Comparison of ENCODE assay signal across 17 cellular contexts in the genomic region with DNA sequence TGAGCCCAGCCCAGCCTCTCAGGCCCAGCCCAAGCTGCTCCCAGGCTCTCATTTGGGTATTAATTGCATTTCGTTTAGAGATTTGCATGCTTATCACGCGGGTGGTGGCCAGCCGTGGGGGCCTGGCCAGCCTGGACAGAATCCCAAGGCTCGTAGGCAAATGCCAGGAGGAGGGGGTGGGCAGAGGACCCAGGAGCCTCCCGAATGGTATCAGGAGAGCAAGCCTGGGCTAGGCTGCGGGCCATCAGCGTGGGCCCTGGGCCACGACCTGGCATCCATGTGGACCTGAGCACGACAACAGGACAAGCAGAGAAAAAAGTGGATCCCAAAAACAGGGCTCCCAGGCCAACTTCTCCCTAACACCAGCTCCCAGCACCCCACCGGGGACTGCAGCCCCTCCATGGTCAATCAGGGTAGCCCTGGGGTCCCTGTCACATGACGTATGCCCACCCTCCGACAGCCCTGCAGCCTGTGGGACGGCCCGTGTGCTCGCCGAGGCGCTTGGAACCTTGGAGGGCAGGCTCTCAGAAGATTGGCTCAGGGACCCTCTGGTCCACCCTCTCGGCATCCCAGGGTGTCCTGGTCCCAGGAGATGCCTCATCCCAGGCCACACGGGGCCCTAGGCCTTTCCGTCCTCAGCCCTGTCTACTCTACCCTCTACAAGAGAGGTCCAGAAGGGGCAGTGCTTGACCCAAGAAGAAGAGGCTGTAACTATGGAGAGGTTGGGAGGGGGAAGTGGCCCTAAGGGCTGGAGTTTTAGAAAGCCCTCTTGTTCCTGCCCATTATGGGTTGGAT. TPM values are rescaled to one million over a fixed set of nuclear protein-coding genes. Genes with fewer than 3 reads are reported as not detected.
"Had no signal": no experiment of that assay in that cellular context is flagged by ENCODE, and none has a peak within 500 bp of the region (broad histone marks: within the 10 kb centered on the region; RNA-seq: fewer than 3 reads in every experiment).

No MANE protein-coding gene starts in this region.

- H3K4me3 ChIP-seq: ascending aorta, tibial nerve, uterus had no signal

- H3K9me3 ChIP-seq: ascending aorta, neutrophil, tibial nerve, uterus had no signal

- DNase-seq: activated CD4-positive, alpha-beta memory T cell treated with anti-CD3 and anti-CD28 coated beads for 36 hours; activated CD4-positive, alpha-beta T cell treated with anti-CD3 and anti-CD28 coated beads for 36 hours; activated gamma-delta T cell; activated T-cell treated with anti-CD3 and anti-CD28 coated beads, Interleukin-2, amount 50 U/mL, for 48 hours; effector CD4-positive, alpha-beta T cell; immature natural killer cell; mesendoderm; naive thymus-derived CD8-positive, alpha-beta T cell; stimulated activated CD4-positive, alpha-beta T cell treated with anti-CD3 and anti-CD28 coated beads, Interleukin-1b, Interleukin-23, amount 100 ng/mL, for 48 hours; stimulated activated CD8-positive, alpha-beta memory T cell treated with anti-CD3 and anti-CD28 coated beads, Interleukin-4, amount 100 ng/mL, for 48 hours; stimulated activated naive CD4-positive, alpha-beta T cell treated with Interleukin-2 at 50 U/mL for 16 hours; uterus had no signal

- H3K4me1 ChIP-seq: ascending aorta, parathyroid adenoma, tibial nerve, uterus had no signal

- H3K27ac ChIP-seq: ascending aorta, neutrophil, parathyroid adenoma, tibial nerve, uterus had no signal

- H3K9ac ChIP-seq: parathyroid adenoma had no signal

- H3K36me3 ChIP-seq: ascending aorta, neutrophil, tibial nerve, uterus had no signal

- H2AFZ ChIP-seq: parathyroid adenoma had no signal

- ATAC-seq: activated CD4-positive, alpha-beta T cell treated with anti-CD3 and anti-CD28 coated beads for 36 hours; esophagus mucosa; naive thymus-derived CD8-positive, alpha-beta T cell had no signal

- H3K27me3 ChIP-seq: ascending aorta, tibial nerve, uterus had no signal

RNA-seq across cellular contexts. Expression of gene ASCL2, which starts 8.8 kb away (rescaled TPM):
- total RNA-seq: ascending aorta had no signal

RNA-seq across cellular contexts. Expression of gene C11orf21, which starts 40.1 kb away (rescaled TPM):
- total RNA-seq: ascending aorta had no signal

RNA-seq across cellular contexts. Expression of gene TSPAN32, which starts 40.2 kb away (rescaled TPM):
- total RNA-seq: esophagus mucosa had no signal
